ENCODE assay signal across 10 cellular contexts in genomic region chr2:101793277-101793969, GRCh38.
DNase-seq lines count a peak whose midpoint lies in the region; FAIRE-seq lines count a peak whose summit lies in the region.
"Had no signal": no experiment of that assay in that cellular context is flagged by ENCODE, and none has a peak within 500 bp of the region (broad histone marks: within the 10 kb centered on the region; RNA-seq: fewer than 3 reads in every experiment).

No MANE protein-coding gene starts in this region.

- H3K27ac ChIP-seq in angular gyrus (ENCODE audit: low read depth, low read length) = peak overlapping the region; percentile 68

- DNase-seq in NCI-H2227 (lab: John Stamatoyannopoulos, UW; ENCODE audit: unreplicated experiment) = peak; percentile 20
- DNase-seq in NCI-H2227 treated with DMSO at 0.1 percent for 48 hours (lab: John Stamatoyannopoulos, UW) = no peak
- DNase-seq in iPS DF 19.7 (ENCODE audit: low read depth, low spot score) = peak; percentile 64
- DNase-seq in superior temporal gyrus (ENCODE audit: extremely low spot score) = peak; percentile 85
- no peak for DNase-seq in NCI-H2029 (lab: John Stamatoyannopoulos, UW)
- DNase-seq in kidney glomerular epithelial cell (lab: John Stamatoyannopoulos, UW) = no peak
- DNase-seq in GM19239 (ENCODE audit: insufficient read length, low spot score) = no peak
- DNase-seq: activated CD4-positive, alpha-beta T cell treated with anti-CD3 and anti-CD28 coated beads for 1 hour; aorta had no signal

- no peak for FAIRE-seq in GM19239 (lab: Jason Lieb, UNC)

Comparison
In these comparisons a context has a peak if more than half of its experiments do, and no peak if none do; other contexts are left out.
1. DNase-seq: peak in NCI-H2227 (single experiment), iPS DF 19.7 (single experiment) and superior temporal gyrus (single experiment); none in NCI-H2227 treated with DMSO at 0.1 percent for 48 hours (single experiment), NCI-H2029 (single experiment), kidney glomerular epithelial cell (single experiment) and GM19239 (single experiment).